Comparison of ENCODE assay signal across 1 cellular context in genomic region chr15:76298986-76299385, GRCh38.
TF ChIP-seq lines count a peak whose summit lies in the region.

No MANE protein-coding gene starts in this region.

TF ChIP-seq in A549, 52 proteins besides CTCF, POLR2A, EP300 and RAD21 (continued from another document):
- no peak for TF ChIP-seq ELK1 (IDR thresholded peaks at IDR 0.05; ENCODE audit: low read depth, low read length)
- no peak for TF ChIP-seq CHD2 (IDR thresholded peaks at IDR 0.05; ENCODE audit: low read length, partially characterized antibody)
- no peak for TF ChIP-seq ZNF302 (CRISPR knock-in tag; IDR thresholded peaks at IDR 0.05)
- no peak for TF ChIP-seq HOXA7 (CRISPR knock-in tag; IDR thresholded peaks at IDR 0.05)
- TF ChIP-seq MYC (IDR thresholded peaks at IDR 0.05; ENCODE audit: borderline replicate concordance, low read length): no peak
- TF ChIP-seq CEBPB (IDR thresholded peaks at IDR 0.05): no peak
